ENCODE assay signal across 8 cellular contexts in the genomic region with DNA sequence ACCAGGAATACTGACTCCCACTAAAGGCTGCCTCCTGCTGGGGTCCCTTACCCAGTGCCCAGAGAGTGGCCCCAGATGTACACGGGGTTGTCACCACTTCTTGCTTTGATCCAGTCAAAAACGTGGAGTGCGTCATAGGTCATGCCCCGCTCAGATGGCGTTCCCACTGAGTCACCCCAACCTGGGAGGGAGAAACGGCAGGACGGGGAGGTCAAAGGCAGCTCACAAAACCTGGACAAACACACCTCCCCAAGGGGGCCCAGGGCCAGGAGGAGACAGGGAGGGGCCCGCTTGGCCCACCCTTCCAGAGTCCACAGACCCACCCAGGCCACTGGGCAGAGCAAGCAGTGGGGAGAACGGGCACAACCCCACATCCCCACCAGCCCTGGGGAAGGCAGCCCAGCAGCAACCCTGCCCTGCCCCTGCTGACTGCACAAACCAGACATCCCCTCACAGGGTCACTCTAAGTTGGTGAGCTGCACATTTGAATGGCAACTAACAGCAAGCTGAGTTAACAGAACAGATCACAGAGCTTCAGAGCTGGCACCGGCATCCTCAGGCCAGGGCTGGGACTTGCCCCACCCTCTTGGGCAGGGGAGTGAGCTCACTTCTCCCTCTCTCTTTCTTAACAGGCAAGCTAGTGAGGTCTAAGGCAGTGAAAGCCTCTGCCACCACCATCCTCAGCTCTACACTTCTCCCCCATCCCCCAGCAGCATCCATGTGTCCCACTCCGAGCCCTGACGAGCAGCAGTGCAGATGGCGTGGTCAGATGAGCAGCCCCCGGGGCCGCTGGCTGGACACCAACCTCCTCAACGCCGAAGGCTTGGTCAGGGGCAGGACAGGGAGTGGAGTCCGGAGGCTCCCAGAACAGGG.
A peak's percentile ranks its signal among the peaks of the same experiment; 100 is the strongest.
DNase-seq lines count a peak whose midpoint lies in the region; ATAC-seq and TF ChIP-seq lines count a peak whose summit lies in the region.

No MANE protein-coding gene starts in this region.

- no peaks in the 10 kb centered on the region for H3K9me3 Mint-ChIP-seq in central memory CD8-positive, alpha-beta T cell

- peak overlapping the region; percentile 85 for H3K27ac Mint-ChIP-seq in central memory CD8-positive, alpha-beta T cell (ENCODE audit: low read depth)

- H3K4me3 ChIP-seq in vagina (no peak overlapping the region), lower leg skin (ENCODE audit: low read depth, poor library complexity, severe bottlenecking) (no peak overlapping the region)

- DNase-seq in NCI-H526 treated with DMSO at 0.1 percent for 48 hours (lab: John Stamatoyannopoulos, UW) (peak; percentile 19), lung microvascular endothelial cell (ENCODE audit: low read depth in 2 of 2) (peak; percentile 66 to 67), vagina (ENCODE audit: extremely low spot score in 2 of 2) (no peak), middle frontal gyrus (ENCODE audit: extremely low spot score, low spot score) (no peak), lower leg skin (ENCODE audit: low spot score in 2 of 2) (no peak)
- no peak for DNase-seq in central memory CD8-positive, alpha-beta T cell (ENCODE audit: low spot score in 2 of 2)
- no peak for DNase-seq in central memory CD4-positive, alpha-beta T cell

- peaks cover 0 to 3% of the 10 kb centered on the region in 2 donors for H3K36me3 ChIP-seq in vagina

- peaks cover 6% of the 10 kb centered on the region for H3K36me3 Mint-ChIP-seq in central memory CD8-positive, alpha-beta T cell (ENCODE audit: insufficient read depth)

- peaks cover 27% of the 10 kb centered on the region for H3K4me1 ChIP-seq in vagina

- 62 to 69% methylated on average over 14 to 17 of the region's 18 CpGs for WGBS in lower leg skin, 2 donors

- peaks cover 15% of the 10 kb centered on the region for H3K4me1 Mint-ChIP-seq in central memory CD8-positive, alpha-beta T cell

- no peaks in the 10 kb centered on the region for H3K9me3 ChIP-seq in vagina

- H3K27me3 Mint-ChIP-seq in central memory CD8-positive, alpha-beta T cell = no peaks in the 10 kb centered on the region

- H3K27me3 ChIP-seq in vagina = no peaks in the 10 kb centered on the region

- H3K4me3 Mint-ChIP-seq in central memory CD8-positive, alpha-beta T cell = no peak overlapping the region

- no peak for TF ChIP-seq CTCF in vagina (IDR thresholded peaks at IDR 0.05)
- no peak for TF ChIP-seq CTCF in lower leg skin (IDR thresholded peaks at IDR 0.05)

- no peak for TF ChIP-seq POLR2A in vagina (IDR thresholded peaks at IDR 0.05)
- no peak for TF ChIP-seq POLR2A in lower leg skin (IDR thresholded peaks at IDR 0.05)

- H3K27ac ChIP-seq in vagina = peak overlapping the region; percentile 77

- ATAC-seq in GM18907 (IDR thresholded peaks at IDR 0.05; ENCODE audit: unreplicated experiment) = peak; percentile 30
- ATAC-seq in central memory CD8-positive, alpha-beta T cell (replicated peaks; ENCODE audit: extremely low read depth, poor library complexity, severe bottlenecking) = no peak

- intact Hi-C loops in vagina (cut with DNase I) (loop anchor here (5.0 kb wide), 1 partner anchor 1252 kb away; no protein-coding TSS in a partner anchor), lower leg skin (cut with DNase I; ENCODE audit: low total_unique reads) (loop anchor here (10.0 kb wide), 1 partner anchor 85 kb away; a partner anchor contains a TSS)

Comparison
In these comparisons a context has a peak if more than half of its experiments do, and no peak if none do; other contexts are left out.
1. DNase-seq: peak in NCI-H526 treated with DMSO at 0.1 percent for 48 hours (single experiment) and lung microvascular endothelial cell (2 of 2); none in central memory CD8-positive, alpha-beta T cell (0 of 2), vagina (0 of 2), middle frontal gyrus (single experiment), lower leg skin (0 of 2) and central memory CD4-positive, alpha-beta T cell (single experiment).